Comparison of ENCODE assay signal across 21 cellular contexts in genomic region chr10:30095811-30096422, GRCh38. TPM values are rescaled to one million over a fixed set of nuclear protein-coding genes. Genes with fewer than 3 reads are reported as not detected.
A peak's percentile ranks its signal among the peaks of the same experiment; 100 is the strongest.
DNase-seq lines count a peak whose midpoint lies in the region; ATAC-seq, FAIRE-seq and TF ChIP-seq lines count a peak whose summit lies in the region.
"Had no signal": no experiment of that assay in that cellular context is flagged by ENCODE, and none has a peak within 500 bp of the region (broad histone marks: within the 10 kb centered on the region; RNA-seq: fewer than 3 reads in every experiment).

No MANE protein-coding gene starts in this region.

- H3K79me2 ChIP-seq in HepG2 (ENCODE audit: insufficient read depth, low read length) (no peaks in the 10 kb centered on the region), astrocyte (ENCODE audit: insufficient read depth, low read length) (no peaks in the 10 kb centered on the region)

- FAIRE-seq in HepG2 (lab: Jason Lieb, UNC): no peak
- FAIRE-seq in astrocyte (lab: Jason Lieb, UNC): no peak
- no peak for FAIRE-seq in small intestine (lab: Jason Lieb, UNC)
- FAIRE-seq: GM12892, GM18507 had no signal

- H3K27ac ChIP-seq in HepG2 (ENCODE audit: extremely low read length, insufficient read depth, low read length): no peak overlapping the region
- H3K27ac ChIP-seq in right lobe of liver: no peak overlapping the region
- H3K27ac ChIP-seq in astrocyte (ENCODE audit: low read depth, low read length): no peak overlapping the region
- no peak overlapping the region for H3K27ac ChIP-seq in small intestine (ENCODE audit: low read depth in 1 of 2, low read length in 1 of 2)
- H3K27ac ChIP-seq: BLaER1 had no signal

- H3K4me1 ChIP-seq in HepG2 (ENCODE audit: insufficient read depth, low read length): peaks cover 34% of the 10 kb centered on the region
- no peaks in the 10 kb centered on the region for H3K4me1 ChIP-seq in right lobe of liver
- peaks cover 11% of the 10 kb centered on the region for H3K4me1 ChIP-seq in astrocyte (ENCODE audit: insufficient read depth, low read length)
- no peaks in the 10 kb centered on the region for H3K4me1 ChIP-seq in small intestine (ENCODE audit: control insufficient read depth in 2 of 2, insufficient read depth in 1 of 2, low read depth in 1 of 2, low read length in 1 of 2)

- intact Hi-C loops in HepG2 (cut with micrococcal nuclease; ENCODE audit: unreplicated experiment): no loop called here
- intact Hi-C loops in right lobe of liver (cut with DNase I): no loop called here
- intact Hi-C loops in activated naive CD4-positive, alpha-beta T cell treated with anti-CD3 and anti-CD28 coated beads for 36 hours (cut with micrococcal nuclease): no loop called here

- H3K27me3 Mint-ChIP-seq in astrocyte (ENCODE audit: low read depth, unreplicated experiment): no peaks in the 10 kb centered on the region
- H3K27me3 Mint-ChIP-seq in activated naive CD4-positive, alpha-beta T cell treated with anti-CD3 and anti-CD28 coated beads for 36 hours (ENCODE audit: low read depth): peaks cover 19% of the 10 kb centered on the region

- POLR2A ChIA-PET in HepG2 (lab: Yijun Ruan, JAX): no interaction called here

- H2AFZ ChIP-seq in HepG2 (ENCODE audit: low read length) (no peak overlapping the region), astrocyte (ENCODE audit: low read depth, low read length) (no peak overlapping the region)

- BruUV-seq in HepG2 (replicated peaks; lab: Mats Ljungman, UMichigan): no TSS peak

- CTCF ChIA-PET in HepG2 (lab: Yijun Ruan, JAX; ENCODE audit: low intra/inter-chr PET ratio, low total read pairs): no interaction called here
- CTCF ChIA-PET in activated naive CD4-positive, alpha-beta T cell treated with anti-CD3 and anti-CD28 coated beads for 36 hours (lab: Charles Lee): interaction anchor here (1.2 to 1.7 kb wide), 3 partner anchors 10 to 145 kb away, joined by 3 to 4 read pairs (median 3); no protein-coding TSS in a partner anchor

- no peak overlapping the region for H3K4me3 Mint-ChIP-seq in astrocyte (ENCODE audit: unreplicated experiment)
- H3K4me3 Mint-ChIP-seq in activated naive CD4-positive, alpha-beta T cell treated with anti-CD3 and anti-CD28 coated beads for 36 hours: no peak overlapping the region
- H3K4me3 Mint-ChIP-seq: CD14-positive monocyte; CD4-positive, alpha-beta memory T cell; HFFc6 had no signal

- no peak for TF ChIP-seq CTCF in HepG2 (CRISPR knock-in tag; IDR thresholded peaks at IDR 0.05)
- no peak for TF ChIP-seq CTCF in right lobe of liver (IDR thresholded peaks at IDR 0.05)
- no peak for TF ChIP-seq CTCF in astrocyte (IDR thresholded peaks at IDR 0.05; ENCODE audit: insufficient read depth, low read depth, low read length)

- H3K9ac ChIP-seq in HepG2 (ENCODE audit: insufficient read depth, low read depth, low read length): no peak overlapping the region
- no peak overlapping the region for H3K9ac ChIP-seq in astrocyte (ENCODE audit: low read length)
- H3K9ac ChIP-seq: BLaER1 had no signal

- H3K36me3 Mint-ChIP-seq in astrocyte (ENCODE audit: low read depth, unreplicated experiment): no peaks in the 10 kb centered on the region
- H3K36me3 Mint-ChIP-seq in activated naive CD4-positive, alpha-beta T cell treated with anti-CD3 and anti-CD28 coated beads for 36 hours (ENCODE audit: low read depth): no peaks in the 10 kb centered on the region
- H3K36me3 Mint-ChIP-seq: CD14-positive monocyte; CD4-positive, alpha-beta memory T cell had no signal

- H3K9me3 ChIP-seq in HepG2 (ENCODE audit: low read length): no peaks in the 10 kb centered on the region
- H3K9me3 ChIP-seq in right lobe of liver: no peaks in the 10 kb centered on the region
- no peaks in the 10 kb centered on the region for H3K9me3 ChIP-seq in astrocyte (ENCODE audit: insufficient read depth, low read depth, low read length)
- no peaks in the 10 kb centered on the region for H3K9me3 ChIP-seq in small intestine (ENCODE audit: control insufficient read depth, low read depth)
- H3K9me3 ChIP-seq: BLaER1 had no signal

- ATAC-seq in HepG2: peak; percentile 53
- ATAC-seq in right lobe of liver: no peak
- no peak for ATAC-seq in GM21423 (IDR thresholded peaks at IDR 0.05; ENCODE audit: unreplicated experiment)
- ATAC-seq in HG03432 (IDR thresholded peaks at IDR 0.05; ENCODE audit: unreplicated experiment): no peak
- ATAC-seq: HCT116 had no signal

- H3K27me3 ChIP-seq in HepG2 (ENCODE audit: control insufficient read depth in 1 of 2, insufficient read depth in 2 of 2, low read length in 2 of 2) (no peaks in the 10 kb centered on the region), right lobe of liver (no peaks in the 10 kb centered on the region), astrocyte (ENCODE audit: insufficient read depth, low read length) (no peaks in the 10 kb centered on the region), small intestine (ENCODE audit: control insufficient read depth in 2 of 2, insufficient read depth in 2 of 2, low read length in 2 of 2) (no peaks in the 10 kb centered on the region)
- H3K27me3 ChIP-seq: BLaER1 had no signal

- no peak for TF ChIP-seq EP300 in HepG2 (IDR thresholded peaks at IDR 0.05; ENCODE audit: low read depth in 2 of 2, low read length in 2 of 2)
- no peak for TF ChIP-seq EP300 in HepG2 (CRISPR knock-in tag; IDR thresholded peaks at IDR 0.05; ENCODE audit: borderline replicate concordance)

- H3K27ac Mint-ChIP-seq in astrocyte (ENCODE audit: unreplicated experiment): no peak overlapping the region
- no peak overlapping the region for H3K27ac Mint-ChIP-seq in activated naive CD4-positive, alpha-beta T cell treated with anti-CD3 and anti-CD28 coated beads for 36 hours
- H3K27ac Mint-ChIP-seq: CD14-positive monocyte; CD4-positive, alpha-beta memory T cell; HFFc6 had no signal

- in situ Hi-C loops in HepG2 (cut with HindIII; ENCODE audit: extremely low pct_ligation_motif_present, low pct_unique_long_range_greater_than_20kb): no loop called here

- 2% methylated on average over 4 of the region's 4 CpGs for WGBS in HepG2 (ENCODE audit: low lambda C conversion rate)
- 47% methylated on average over 2 of the region's 4 CpGs for WGBS in right lobe of liver (ENCODE audit: insufficient coverage, low coverage, low lambda C conversion rate, missing lambda C conversion rate)
- 67 to 78% (median 70%) methylated on average over 4 of the region's 4 CpGs for WGBS in small intestine, 3 donors

- H3K36me3 ChIP-seq in HepG2 (replicated peaks in 1 of 2; ENCODE audit: control insufficient read depth in 1 of 2, insufficient read depth in 2 of 2, low read length in 2 of 2): no peaks in the 10 kb centered on the region
- H3K36me3 ChIP-seq in right lobe of liver: no peaks in the 10 kb centered on the region
- no peaks in the 10 kb centered on the region for H3K36me3 ChIP-seq in astrocyte (ENCODE audit: insufficient read depth, low read length)
- no peaks in the 10 kb centered on the region for H3K36me3 ChIP-seq in small intestine (ENCODE audit: control insufficient read depth in 2 of 2, insufficient read depth in 2 of 2, low read length in 2 of 2)
- H3K36me3 ChIP-seq: BLaER1 had no signal

- no peak for TF ChIP-seq RAD21 in HepG2 (CRISPR knock-in tag; IDR thresholded peaks at IDR 0.05)

- peaks cover 3% of the 10 kb centered on the region for H3K9me3 Mint-ChIP-seq in astrocyte (ENCODE audit: unreplicated experiment)
- H3K9me3 Mint-ChIP-seq in activated naive CD4-positive, alpha-beta T cell treated with anti-CD3 and anti-CD28 coated beads for 36 hours: no peaks in the 10 kb centered on the region
- H3K9me3 Mint-ChIP-seq: CD14-positive monocyte; CD4-positive, alpha-beta memory T cell; HFFc6 had no signal

- H3K4me2 ChIP-seq in HepG2 (ENCODE audit: low read depth, low read length): no peak overlapping the region
- no peak overlapping the region for H3K4me2 ChIP-seq in astrocyte (ENCODE audit: low read length)
- H3K4me2 ChIP-seq: BLaER1 had no signal

- H3K4me3 ChIP-seq in HepG2 (replicated peaks in 1 of 3; ENCODE audit: insufficient read depth in 1 of 3, low read depth in 2 of 3, low read length in 3 of 3) (no peak overlapping the region; a peak in 1 of 6 replicates), right lobe of liver (no peak overlapping the region), astrocyte (ENCODE audit: insufficient read depth, low read depth, low read length) (no peak overlapping the region), small intestine (ENCODE audit: low read depth in 1 of 2, low read length in 2 of 2) (no peak overlapping the region)
- H3K4me3 ChIP-seq: BLaER1 had no signal

- H4K20me1 ChIP-seq in HepG2 (ENCODE audit: insufficient read depth, low read length) (no peaks in the 10 kb centered on the region), astrocyte (ENCODE audit: insufficient read depth, low read length) (no peaks in the 10 kb centered on the region)
- H4K20me1 ChIP-seq: BLaER1 had no signal

- TF ChIP-seq POLR2A in HepG2 (IDR thresholded peaks at IDR 0.05; ENCODE audit: insufficient read depth in 1 of 2, low read depth in 2 of 2, low read length in 2 of 2) (no peak), right lobe of liver (IDR thresholded peaks at IDR 0.05) (no peak)

- peaks cover 30% of the 10 kb centered on the region for H3K4me1 Mint-ChIP-seq in astrocyte (ENCODE audit: low read depth, unreplicated experiment)
- no peaks in the 10 kb centered on the region for H3K4me1 Mint-ChIP-seq in activated naive CD4-positive, alpha-beta T cell treated with anti-CD3 and anti-CD28 coated beads for 36 hours (ENCODE audit: low read depth)
- H3K4me1 Mint-ChIP-seq: CD14-positive monocyte; CD4-positive, alpha-beta memory T cell had no signal

- DNase-seq in HepG2 (ENCODE audit: low spot score) (peak; percentile 64), right lobe of liver (no peak), astrocyte (ENCODE audit: low read depth) (peak; percentile 17), myocyte (ENCODE audit: low read depth) (peak; percentile 31), small intestine (no peak)
- DNase-seq in activated naive CD4-positive, alpha-beta T cell treated with anti-CD3 and anti-CD28 coated beads for 36 hours: no peak
- DNase-seq: 8988T; CD4-positive, alpha-beta memory T cell; DMS153; DMS79; GDM1; GOT3; H7; HFFc6 had no signal

RNA-seq across cellular contexts. Expression of gene JCAD, which starts 36.5 kb away (rescaled TPM):
- total RNA-seq in HepG2 (2016; rRNA removed; fragmentation: Illumina TruSeq; extraction: Trizol): 0.04 and 0.14 TPM in 2 replicates
- total RNA-seq in HepG2 (2016; cell fraction: cytosol; rRNA removed; fragmentation: Illumina TruSeq; extraction: Trizol; ENCODE audit: low read depth): not detected in 2 replicates
- total RNA-seq in HepG2 (2016; cell fraction: insoluble cytoplasmic fraction; rRNA removed; fragmentation: Illumina TruSeq; extraction: Trizol): 0.02 and 0.03 TPM in 2 replicates
- 0.12 TPM in 1 of 2 replicates, not detected in the other for total RNA-seq in HepG2 (2016; cell fraction: membrane; rRNA removed; fragmentation: Illumina TruSeq; extraction: Trizol)
- 0.06 TPM in 1 of 2 replicates, not detected in the other for total RNA-seq in HepG2 (2016; cell fraction: nucleus; rRNA removed; fragmentation: Illumina TruSeq; extraction: Trizol)
- polyA plus RNA-seq in HepG2 (2011; rRNA removed): 0.05 and 0.08 TPM in 2 replicates
- polyA plus RNA-seq in HepG2 (2011; cell fraction: cytosol; rRNA removed): 0.10 and 0.11 TPM in 2 replicates
- 0.13 and 0.24 TPM in 2 replicates for polyA plus RNA-seq in HepG2 (2011; cell fraction: nucleus; rRNA removed)
- polyA plus RNA-seq in HepG2 (2012): 0.09 TPM in 1 of 2 replicates, not detected in the other
- 0.20 TPM in 1 of 2 replicates, not detected in the other for polyA plus RNA-seq in HepG2 (2016; cell fraction: cytosol; fragmentation: Illumina TruSeq; extraction: Trizol; ENCODE audit: low read depth)
- polyA plus RNA-seq in HepG2 (2016; cell fraction: insoluble cytoplasmic fraction; fragmentation: Illumina TruSeq; extraction: Trizol; ENCODE audit: low read depth): 0.08 and 0.17 TPM in 2 replicates
- 0.02 TPM in 1 of 2 replicates, not detected in the other for polyA plus RNA-seq in HepG2 (2016; cell fraction: membrane; fragmentation: Illumina TruSeq; extraction: Trizol; ENCODE audit: low read depth)
- 0.09 TPM in 1 of 2 replicates, not detected in the other for polyA plus RNA-seq in HepG2 (2016; cell fraction: nucleus; fragmentation: Illumina TruSeq; extraction: Trizol; ENCODE audit: insufficient read depth, low read depth)
- 0.42 TPM in 1 of 2 replicates, not detected in the other for polyA minus RNA-seq in HepG2 (2011; rRNA and poly(A)+ RNA removed; ENCODE audit: low replicate concordance)
- not detected in 2 replicates for polyA minus RNA-seq in HepG2 (2011; cell fraction: cytosol; rRNA and poly(A)+ RNA removed)
- under 0.01 TPM in 2 replicates for polyA minus RNA-seq in HepG2 (2011; cell fraction: nucleus; rRNA and poly(A)+ RNA removed)
- total RNA-seq in right lobe of liver: 1 to 10 TPM; 1.4 to 3.7 (median 2.0) TPM
- 27.3 and 29.0 TPM in 2 replicates for total RNA-seq in astrocyte
- total RNA-seq in myocyte: 13.2 and 16.4 TPM in 2 replicates
- polyA plus RNA-seq in myocyte (2012): 40.7 TPM
- 1 to 10 TPM in 1 of 3 donors, under 1 TPM in 2; 0.22 to 5.0 (median 0.54) TPM for polyA plus RNA-seq in small intestine
- under 1 TPM in 1 of 2 experiments, not detected in 1; 0.05 TPM for total RNA-seq in activated naive CD4-positive, alpha-beta T cell treated with anti-CD3 and anti-CD28 coated beads for 36 hours
- total RNA-seq: CD4-positive, alpha-beta memory T cell had no signal
- polyA plus RNA-seq: CD14-positive monocyte; CD4-positive, alpha-beta memory T cell had no signal

Comparison
In these comparisons a context has a peak if more than half of its experiments do, and no peak if none do; other contexts are left out.
1. DNase-seq: peak in HepG2 (single experiment), astrocyte (single experiment) and myocyte (single experiment); none in right lobe of liver (0 of 3), small intestine (single experiment) and activated naive CD4-positive, alpha-beta T cell treated with anti-CD3 and anti-CD28 coated beads for 36 hours (single experiment).